Comparison of ENCODE assay signal across 8 cellular contexts in genomic region chr17:43366809-43367587, GRCh38. TPM values are rescaled to one million over a fixed set of nuclear protein-coding genes. Genes with fewer than 3 reads are reported as not detected.
DNase-seq lines count a peak whose midpoint lies in the region; ATAC-seq, FAIRE-seq and TF ChIP-seq lines count a peak whose summit lies in the region.

No MANE protein-coding gene starts in this region.

- TF ChIP-seq CTCF in keratinocyte (optimal IDR thresholded peaks at IDR 0.05 in 1 of 3, IDR thresholded peaks at IDR 0.05 in 1 of 3, conservative IDR thresholded peaks at IDR 0.05 in 1 of 3; ENCODE audit: extremely low read depth in 1 of 3, insufficient read depth in 2 of 3, low read length in 3 of 3) (no peak), suprapubic skin (IDR thresholded peaks at IDR 0.05) (no peak)

- no peaks in the 10 kb centered on the region for H4K20me1 ChIP-seq in keratinocyte (ENCODE audit: control insufficient read depth, extremely low read depth, insufficient read depth, low read length)

- H3K27ac ChIP-seq in keratinocyte (ENCODE audit: control insufficient read depth, insufficient read depth, low read length) (peak overlapping the region; percentile 100), suprapubic skin (peak overlapping the region; percentile 98)

- H3K4me1 Mint-ChIP-seq in activated CD4-positive, alpha-beta T cell treated with anti-CD3 and anti-CD28 coated beads for 36 hours: peaks cover 55% of the 10 kb centered on the region
- H3K4me1 Mint-ChIP-seq in activated T-helper 17 cell treated with anti-CD3 and anti-CD28 coated beads, Interleukin-2, amount 50 U/mL, for 72 hours: peaks cover 17% of the 10 kb centered on the region

- H3K79me2 ChIP-seq in keratinocyte (ENCODE audit: control insufficient read depth, insufficient read depth, low read length): no peaks in the 10 kb centered on the region

- H3K27ac Mint-ChIP-seq in activated CD4-positive, alpha-beta T cell treated with anti-CD3 and anti-CD28 coated beads for 36 hours: peak overlapping the region; percentile 100
- peak overlapping the region; percentile 99 for H3K27ac Mint-ChIP-seq in activated T-helper 17 cell treated with anti-CD3 and anti-CD28 coated beads, Interleukin-2, amount 50 U/mL, for 72 hours

- H3K9me3 ChIP-seq in keratinocyte (ENCODE audit: control insufficient read depth, low read depth, low read length): no peaks in the 10 kb centered on the region
- no peaks in the 10 kb centered on the region for H3K9me3 ChIP-seq in suprapubic skin

- H3K36me3 Mint-ChIP-seq in activated CD4-positive, alpha-beta T cell treated with anti-CD3 and anti-CD28 coated beads for 36 hours (ENCODE audit: low read depth): no peaks in the 10 kb centered on the region
- peaks cover 15% of the 10 kb centered on the region for H3K36me3 Mint-ChIP-seq in activated T-helper 17 cell treated with anti-CD3 and anti-CD28 coated beads, Interleukin-2, amount 50 U/mL, for 72 hours (ENCODE audit: low read depth)

- POLR2A ChIA-PET in activated CD4-positive, alpha-beta T cell treated with anti-CD3 and anti-CD28 coated beads for 36 hours (lab: Charles Lee): interaction anchor here (0.6 to 3.6 kb wide), 45 partner anchors 9 to 1679 kb away, joined by 3 to 148 read pairs (median 5); partner anchors contain the start of genes ARL4D, DHX8, EIF1 and ETV4

- no peak for TF ChIP-seq POLR2A in suprapubic skin (IDR thresholded peaks at IDR 0.05)

- no peaks in the 10 kb centered on the region for H3K27me3 Mint-ChIP-seq in activated CD4-positive, alpha-beta T cell treated with anti-CD3 and anti-CD28 coated beads for 36 hours
- H3K27me3 Mint-ChIP-seq in activated T-helper 17 cell treated with anti-CD3 and anti-CD28 coated beads, Interleukin-2, amount 50 U/mL, for 72 hours: no peaks in the 10 kb centered on the region

- H3K4me1 ChIP-seq in keratinocyte (ENCODE audit: control insufficient read depth, extremely low read depth, insufficient read depth, low read length): peaks cover 21% of the 10 kb centered on the region
- H3K4me1 ChIP-seq in suprapubic skin: peaks cover 23% of the 10 kb centered on the region

- no peaks in the 10 kb centered on the region for H3K9me3 Mint-ChIP-seq in activated CD4-positive, alpha-beta T cell treated with anti-CD3 and anti-CD28 coated beads for 36 hours (ENCODE audit: low read depth)
- H3K9me3 Mint-ChIP-seq in activated T-helper 17 cell treated with anti-CD3 and anti-CD28 coated beads, Interleukin-2, amount 50 U/mL, for 72 hours: no peaks in the 10 kb centered on the region

- H3K4me3 ChIP-seq in keratinocyte (ENCODE audit: control insufficient read depth in 2 of 3, extremely low read depth in 1 of 3, insufficient read depth in 2 of 3, low read depth in 1 of 3, low read length in 3 of 3): no peak overlapping the region
- no peak overlapping the region for H3K4me3 ChIP-seq in suprapubic skin

- WGBS in suprapubic skin: 82% methylated on average over 18 of the region's 18 CpGs

- peak overlapping the region; percentile 86 for H3K4me2 ChIP-seq in keratinocyte (ENCODE audit: control insufficient read depth, extremely low read depth, insufficient read depth, low read depth, low read length)

- H3K9me1 ChIP-seq in keratinocyte (ENCODE audit: control insufficient read depth, extremely low read depth, insufficient read depth, low read length): no peaks in the 10 kb centered on the region

- H2AFZ ChIP-seq in keratinocyte (ENCODE audit: control insufficient read depth, low read length): no peak overlapping the region

- H3K36me3 ChIP-seq in keratinocyte (ENCODE audit: control insufficient read depth in 2 of 2, extremely low read depth in 1 of 2, insufficient read depth in 2 of 2, low read length in 2 of 2): no peaks in the 10 kb centered on the region
- H3K36me3 ChIP-seq in suprapubic skin: no peaks in the 10 kb centered on the region

- peak overlapping the region; percentile 85 for H3K4me3 Mint-ChIP-seq in activated CD4-positive, alpha-beta T cell treated with anti-CD3 and anti-CD28 coated beads for 36 hours
- peak overlapping the region; percentile 77 for H3K4me3 Mint-ChIP-seq in activated T-helper 17 cell treated with anti-CD3 and anti-CD28 coated beads, Interleukin-2, amount 50 U/mL, for 72 hours

- peak; percentile 34 for DNase-seq in activated CD4-positive, alpha-beta T cell treated with anti-CD3 and anti-CD28 coated beads for 36 hours
- DNase-seq in activated CD4-positive, alpha-beta T cell treated with anti-CD3 and anti-CD28 coated beads for 4 hours: no peak
- DNase-seq in keratinocyte (ENCODE audit: low read depth, low spot score): no peak
- no peak for DNase-seq in suprapubic skin (ENCODE audit: low spot score in 2 of 2)
- no peak for DNase-seq in AML-193 (lab: John Stamatoyannopoulos, UW)
- DNase-seq in COLO829 (ENCODE audit: low spot score): no peak

- H3K9ac ChIP-seq in keratinocyte (ENCODE audit: control insufficient read depth, extremely low read depth, insufficient read depth, low read length): no peak overlapping the region

- FAIRE-seq in keratinocyte (lab: Jason Lieb, UNC): no peak

- dilution Hi-C loops in keratinocyte (cut with MboI; ENCODE audit: extremely low pct_ligation_motif_present, low sequenced_read_pairs): no loop called here

- TF ChIP-seq EP300 in suprapubic skin (IDR thresholded peaks at IDR 0.05): no peak

- ATAC-seq in activated CD4-positive, alpha-beta T cell treated with anti-CD3 and anti-CD28 coated beads for 36 hours: no peak
- ATAC-seq in activated T-helper 17 cell treated with anti-CD3 and anti-CD28 coated beads, Interleukin-2, amount 50 U/mL, for 72 hours (replicated peaks): no peak
- no peak for ATAC-seq in HG02981 (IDR thresholded peaks at IDR 0.05; ENCODE audit: unreplicated experiment)

- no peaks in the 10 kb centered on the region for H3K27me3 ChIP-seq in keratinocyte (ENCODE audit: control insufficient read depth, extremely low read depth, insufficient read depth, low read length)
- H3K27me3 ChIP-seq in suprapubic skin: no peaks in the 10 kb centered on the region

- CTCF ChIA-PET in activated CD4-positive, alpha-beta T cell treated with anti-CD3 and anti-CD28 coated beads for 36 hours (lab: Charles Lee): interaction anchor here (0.9 to 3.3 kb wide), 7 partner anchors 8 to 117 kb away, joined by 3 to 26 read pairs (median 6); partner anchors contain the start of gene DHX8

- intact Hi-C loops in activated CD4-positive, alpha-beta T cell treated with anti-CD3 and anti-CD28 coated beads for 36 hours (cut with DNase I, micrococcal nuclease): loop anchor here in 1 of 2 experiments (1.0 kb wide), 1 partner anchor 25 kb away; no protein-coding TSS in a partner anchor

RNA-seq across cellular contexts. Expression of gene ARL4D, which starts 31.8 kb away (rescaled TPM):
- total RNA-seq in activated CD4-positive, alpha-beta T cell treated with anti-CD3 and anti-CD28 coated beads for 36 hours: 1 to 10 TPM; 2.0 to 2.3 TPM
- 1 to 10 TPM; 1.7 to 2.5 TPM for total RNA-seq in activated T-helper 17 cell treated with anti-CD3 and anti-CD28 coated beads, Interleukin-2, amount 50 U/mL, for 72 hours
- 36.5 to 49.1 TPM (median 43.1 TPM) in 3 replicates for polyA plus RNA-seq in keratinocyte
- 9.5 TPM for polyA plus RNA-seq in keratinocyte (2011; ENCODE audit: low read depth)
- 28.9 and 46.0 TPM in 2 replicates for polyA plus RNA-seq in keratinocyte (2011; cell fraction: cytosol; rRNA removed)
- 61.6 and 68.3 TPM in 2 replicates for polyA plus RNA-seq in keratinocyte (2011; cell fraction: nucleus; rRNA removed)
- 40.7 and 45.9 TPM in 2 replicates for polyA plus RNA-seq in keratinocyte (2012; ENCODE audit: low replicate concordance)
- 21.7 to 43.7 TPM (median 36.6 TPM) in 3 replicates for polyA minus RNA-seq in keratinocyte
- 32.8 TPM for polyA minus RNA-seq in keratinocyte (2011; cell fraction: cytosol; rRNA and poly(A)+ RNA removed)
- 26.6 and 27.1 TPM in 2 replicates for polyA minus RNA-seq in keratinocyte (2011; cell fraction: nucleus; rRNA and poly(A)+ RNA removed)
- 10 to 100 TPM; 26.7 to 50.9 (median 32.2) TPM for total RNA-seq in suprapubic skin

Comparison
In these comparisons a context has a peak if more than half of its experiments do, and no peak if none do; other contexts are left out.
1. RNA of gene ARL4D, which starts 31.8 kb away (total RNA-seq): 26.7 to 50.9 TPM in suprapubic skin; 1.7 to 2.5 TPM in activated T-helper 17 cell treated with anti-CD3 and anti-CD28 coated beads, Interleukin-2, amount 50 U/mL, for 72 hours and 2.0 to 2.3 TPM in activated CD4-positive, alpha-beta T cell treated with anti-CD3 and anti-CD28 coated beads for 36 hours; every median in the first group is over 4 times any median in the second.